ENCODE assay signal across 2 cellular contexts in the genomic region with DNA sequence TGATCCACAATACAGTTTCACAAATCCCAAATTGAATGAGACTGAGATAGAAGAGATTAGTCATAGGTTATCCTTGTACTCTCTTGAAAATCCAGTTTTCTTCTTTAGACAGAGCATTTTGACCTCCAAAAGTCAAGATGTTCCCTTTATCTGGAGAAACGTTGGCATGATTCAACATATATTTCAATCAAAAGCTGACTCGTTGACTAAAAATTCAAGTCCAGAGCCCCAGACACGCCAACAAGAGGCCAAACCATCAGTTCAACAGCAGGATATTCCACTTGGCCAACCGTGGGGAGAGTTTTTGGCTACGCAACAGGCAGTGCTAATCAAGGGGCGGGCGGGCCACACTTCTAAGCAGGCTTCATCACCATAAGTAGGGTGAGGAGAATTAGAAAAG.
TF ChIP-seq lines count a peak whose summit lies in the region.

No MANE protein-coding gene starts in this region.

TF ChIP-seq in SK-N-SH, 30 proteins besides CTCF, POLR2A, EP300 and RAD21 (continued from another document):
- TF ChIP-seq, protein P1, sequence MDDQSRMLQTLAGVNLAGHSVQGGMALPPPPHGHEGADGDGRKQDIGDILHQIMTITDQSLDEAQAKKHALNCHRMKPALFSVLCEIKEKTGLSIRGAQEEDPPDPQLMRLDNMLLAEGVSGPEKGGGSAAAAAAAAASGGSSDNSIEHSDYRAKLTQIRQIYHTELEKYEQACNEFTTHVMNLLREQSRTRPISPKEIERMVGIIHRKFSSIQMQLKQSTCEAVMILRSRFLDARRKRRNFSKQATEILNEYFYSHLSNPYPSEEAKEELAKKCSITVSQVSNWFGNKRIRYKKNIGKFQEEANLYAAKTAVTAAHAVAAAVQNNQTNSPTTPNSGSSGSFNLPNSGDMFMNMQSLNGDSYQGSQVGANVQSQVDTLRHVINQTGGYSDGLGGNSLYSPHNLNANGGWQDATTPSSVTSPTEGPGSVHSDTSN (IDR thresholded peaks at IDR 0.05) = peak; percentile 79
- TF ChIP-seq TCF12 (IDR thresholded peaks at IDR 0.05) (peak; percentile 73), TEAD4 (IDR thresholded peaks at IDR 0.05; ENCODE audit: borderline replicate concordance, insufficient read depth) (peak; percentile 44; the same call in 1 of the 2 replicates), RXRA (IDR thresholded peaks at IDR 0.05; ENCODE audit: borderline replicate concordance, low read depth) (peak; percentile 59; the same call in 1 of the 2 replicates)
- TF ChIP-seq, protein P2, sequence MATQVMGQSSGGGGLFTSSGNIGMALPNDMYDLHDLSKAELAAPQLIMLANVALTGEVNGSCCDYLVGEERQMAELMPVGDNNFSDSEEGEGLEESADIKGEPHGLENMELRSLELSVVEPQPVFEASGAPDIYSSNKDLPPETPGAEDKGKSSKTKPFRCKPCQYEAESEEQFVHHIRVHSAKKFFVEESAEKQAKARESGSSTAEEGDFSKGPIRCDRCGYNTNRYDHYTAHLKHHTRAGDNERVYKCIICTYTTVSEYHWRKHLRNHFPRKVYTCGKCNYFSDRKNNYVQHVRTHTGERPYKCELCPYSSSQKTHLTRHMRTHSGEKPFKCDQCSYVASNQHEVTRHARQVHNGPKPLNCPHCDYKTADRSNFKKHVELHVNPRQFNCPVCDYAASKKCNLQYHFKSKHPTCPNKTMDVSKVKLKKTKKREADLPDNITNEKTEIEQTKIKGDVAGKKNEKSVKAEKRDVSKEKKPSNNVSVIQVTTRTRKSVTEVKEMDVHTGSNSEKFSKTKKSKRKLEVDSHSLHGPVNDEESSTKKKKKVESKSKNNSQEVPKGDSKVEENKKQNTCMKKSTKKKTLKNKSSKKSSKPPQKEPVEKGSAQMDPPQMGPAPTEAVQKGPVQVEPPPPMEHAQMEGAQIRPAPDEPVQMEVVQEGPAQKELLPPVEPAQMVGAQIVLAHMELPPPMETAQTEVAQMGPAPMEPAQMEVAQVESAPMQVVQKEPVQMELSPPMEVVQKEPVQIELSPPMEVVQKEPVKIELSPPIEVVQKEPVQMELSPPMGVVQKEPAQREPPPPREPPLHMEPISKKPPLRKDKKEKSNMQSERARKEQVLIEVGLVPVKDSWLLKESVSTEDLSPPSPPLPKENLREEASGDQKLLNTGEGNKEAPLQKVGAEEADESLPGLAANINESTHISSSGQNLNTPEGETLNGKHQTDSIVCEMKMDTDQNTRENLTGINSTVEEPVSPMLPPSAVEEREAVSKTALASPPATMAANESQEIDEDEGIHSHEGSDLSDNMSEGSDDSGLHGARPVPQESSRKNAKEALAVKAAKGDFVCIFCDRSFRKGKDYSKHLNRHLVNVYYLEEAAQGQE (IDR thresholded peaks at IDR 0.05; ENCODE audit: low read depth, low read length) = no peak
- TF ChIP-seq, protein P3, sequence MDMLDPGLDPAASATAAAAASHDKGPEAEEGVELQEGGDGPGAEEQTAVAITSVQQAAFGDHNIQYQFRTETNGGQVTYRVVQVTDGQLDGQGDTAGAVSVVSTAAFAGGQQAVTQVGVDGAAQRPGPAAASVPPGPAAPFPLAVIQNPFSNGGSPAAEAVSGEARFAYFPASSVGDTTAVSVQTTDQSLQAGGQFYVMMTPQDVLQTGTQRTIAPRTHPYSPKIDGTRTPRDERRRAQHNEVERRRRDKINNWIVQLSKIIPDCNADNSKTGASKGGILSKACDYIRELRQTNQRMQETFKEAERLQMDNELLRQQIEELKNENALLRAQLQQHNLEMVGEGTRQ (IDR thresholded peaks at IDR 0.05; ENCODE audit: borderline replicate concordance, low read depth, low read length) = no peak

TF ChIP-seq in SK-N-SH treated with all-trans-retinoic acid at 6 μM for 48 hours, 23 proteins besides CTCF, POLR2A, EP300 and RAD21 (continued from another document):
- TF ChIP-seq, protein P4, sequence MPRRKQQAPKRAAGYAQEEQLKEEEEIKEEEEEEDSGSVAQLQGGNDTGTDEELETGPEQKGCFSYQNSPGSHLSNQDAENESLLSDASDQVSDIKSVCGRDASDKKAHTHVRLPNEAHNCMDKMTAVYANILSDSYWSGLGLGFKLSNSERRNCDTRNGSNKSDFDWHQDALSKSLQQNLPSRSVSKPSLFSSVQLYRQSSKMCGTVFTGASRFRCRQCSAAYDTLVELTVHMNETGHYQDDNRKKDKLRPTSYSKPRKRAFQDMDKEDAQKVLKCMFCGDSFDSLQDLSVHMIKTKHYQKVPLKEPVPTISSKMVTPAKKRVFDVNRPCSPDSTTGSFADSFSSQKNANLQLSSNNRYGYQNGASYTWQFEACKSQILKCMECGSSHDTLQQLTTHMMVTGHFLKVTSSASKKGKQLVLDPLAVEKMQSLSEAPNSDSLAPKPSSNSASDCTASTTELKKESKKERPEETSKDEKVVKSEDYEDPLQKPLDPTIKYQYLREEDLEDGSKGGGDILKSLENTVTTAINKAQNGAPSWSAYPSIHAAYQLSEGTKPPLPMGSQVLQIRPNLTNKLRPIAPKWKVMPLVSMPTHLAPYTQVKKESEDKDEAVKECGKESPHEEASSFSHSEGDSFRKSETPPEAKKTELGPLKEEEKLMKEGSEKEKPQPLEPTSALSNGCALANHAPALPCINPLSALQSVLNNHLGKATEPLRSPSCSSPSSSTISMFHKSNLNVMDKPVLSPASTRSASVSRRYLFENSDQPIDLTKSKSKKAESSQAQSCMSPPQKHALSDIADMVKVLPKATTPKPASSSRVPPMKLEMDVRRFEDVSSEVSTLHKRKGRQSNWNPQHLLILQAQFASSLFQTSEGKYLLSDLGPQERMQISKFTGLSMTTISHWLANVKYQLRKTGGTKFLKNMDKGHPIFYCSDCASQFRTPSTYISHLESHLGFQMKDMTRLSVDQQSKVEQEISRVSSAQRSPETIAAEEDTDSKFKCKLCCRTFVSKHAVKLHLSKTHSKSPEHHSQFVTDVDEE (CRISPR knock-in tag; IDR thresholded peaks at IDR 0.05) = no peak
- TF ChIP-seq ARNTL (CRISPR knock-in tag; IDR thresholded peaks at IDR 0.05; ENCODE audit: borderline replicate concordance, low read depth) (no peak), ISL1 (CRISPR knock-in tag; IDR thresholded peaks at IDR 0.05) (no peak), TCF4 (CRISPR knock-in tag; IDR thresholded peaks at IDR 0.05; ENCODE audit: borderline replicate concordance) (no peak), ZNF70 (CRISPR knock-in tag; IDR thresholded peaks at IDR 0.05) (no peak), OSR1 (CRISPR knock-in tag; IDR thresholded peaks at IDR 0.05) (no peak), SNAI2 (CRISPR knock-in tag; IDR thresholded peaks at IDR 0.05) (no peak), ZFP3 (CRISPR knock-in tag; IDR thresholded peaks at IDR 0.05) (no peak), BACH2 (CRISPR knock-in tag; IDR thresholded peaks at IDR 0.05; ENCODE audit: borderline replicate concordance) (no peak), ZFP30 (CRISPR knock-in tag; IDR thresholded peaks at IDR 0.05) (no peak), ESRRG (CRISPR knock-in tag; IDR thresholded peaks at IDR 0.05) (no peak), GLIS3 (CRISPR knock-in tag; IDR thresholded peaks at IDR 0.05) (no peak), CSDC2 (CRISPR knock-in tag; IDR thresholded peaks at IDR 0.05) (no peak), RARB (CRISPR knock-in tag; IDR thresholded peaks at IDR 0.05) (no peak)
